Comparison of ENCODE assay signal across 16 cellular contexts in genomic region chr17:34434065-34434464, GRCh38.
DNase-seq lines count a peak whose midpoint lies in the region; ATAC-seq and TF ChIP-seq lines count a peak whose summit lies in the region.
"Had no signal": no experiment of that assay in that cellular context is flagged by ENCODE, and none has a peak within 500 bp of the region (broad histone marks: within the 10 kb centered on the region; RNA-seq: fewer than 3 reads in every experiment).

No MANE protein-coding gene starts in this region.

- no peak overlapping the region for H3K4me3 Mint-ChIP-seq in Calu3 (ENCODE audit: low read depth, unreplicated experiment)
- no peak overlapping the region for H3K4me3 Mint-ChIP-seq in dendritic cell treated with granulocyte-macrophage colony-stimulating factor and Interleukin-4, amounts not matched to agents 40 ng/mL and 50 ng/mL, for 4 days
- H3K4me3 Mint-ChIP-seq: activated naive CD8-positive, alpha-beta T cell; activated T-cell treated with anti-CD3 and anti-CD28 coated beads, Interleukin-2, amount 50 U/mL, for 4 hours had no signal

- H3K4me1 ChIP-seq in mucosa of descending colon (ENCODE audit: low read depth) = no peaks in the 10 kb centered on the region

- H3K27me3 Mint-ChIP-seq in Calu3 (ENCODE audit: unreplicated experiment) = peaks cover 63% of the 10 kb centered on the region
- peaks cover 17% of the 10 kb centered on the region for H3K27me3 Mint-ChIP-seq in dendritic cell treated with granulocyte-macrophage colony-stimulating factor and Interleukin-4, amounts not matched to agents 40 ng/mL and 50 ng/mL, for 4 days

- H3K36me3 ChIP-seq in mucosa of descending colon (ENCODE audit: low read depth) = no peaks in the 10 kb centered on the region
- H3K36me3 ChIP-seq: MG63, WERI-Rb-1 had no signal

- intact Hi-C loops in Calu3 (cut with micrococcal nuclease; ENCODE audit: unreplicated experiment) (no loop called here), mucosa of descending colon (cut with DNase I, micrococcal nuclease) (no loop called here)
- intact Hi-C loops in dendritic cell treated with granulocyte-macrophage colony-stimulating factor and Interleukin-4, amounts not matched to agents 40 ng/mL and 50 ng/mL, for 4 days (cut with micrococcal nuclease) = no loop called here

- H3K4me1 Mint-ChIP-seq in Calu3 (ENCODE audit: low read depth, unreplicated experiment) = peaks cover 14% of the 10 kb centered on the region
- H3K4me1 Mint-ChIP-seq in dendritic cell treated with granulocyte-macrophage colony-stimulating factor and Interleukin-4, amounts not matched to agents 40 ng/mL and 50 ng/mL, for 4 days (ENCODE audit: low read depth) = peaks cover 33% of the 10 kb centered on the region

- H3K36me3 Mint-ChIP-seq in Calu3 (ENCODE audit: insufficient read depth, unreplicated experiment) = no peaks in the 10 kb centered on the region
- H3K36me3 Mint-ChIP-seq in dendritic cell treated with granulocyte-macrophage colony-stimulating factor and Interleukin-4, amounts not matched to agents 40 ng/mL and 50 ng/mL, for 4 days (ENCODE audit: low read depth) = no peaks in the 10 kb centered on the region
- H3K36me3 Mint-ChIP-seq: activated naive CD8-positive, alpha-beta T cell had no signal

- peaks cover 3% of the 10 kb centered on the region for H3K9me3 Mint-ChIP-seq in Calu3 (ENCODE audit: low read depth, unreplicated experiment)
- no peaks in the 10 kb centered on the region for H3K9me3 Mint-ChIP-seq in dendritic cell treated with granulocyte-macrophage colony-stimulating factor and Interleukin-4, amounts not matched to agents 40 ng/mL and 50 ng/mL, for 4 days
- H3K9me3 Mint-ChIP-seq: activated T-cell treated with anti-CD3 and anti-CD28 coated beads, Interleukin-2, amount 50 U/mL, for 4 hours had no signal

- no TSS peak for BruUV-seq in Calu3 (replicated peaks; lab: Mats Ljungman, UMichigan)

- no peak overlapping the region for H3K4me3 ChIP-seq in mucosa of descending colon
- H3K4me3 ChIP-seq: MG63 had no signal

- DNase-seq in Calu3 (peak; percentile 45), MV-4-11 (lab: John Stamatoyannopoulos, UW) (peak; percentile 84), mucosa of descending colon (peak in 1 of 3 donors; percentile 12), 8988T (no peak)
- DNase-seq in stimulated activated CD4-positive, alpha-beta T cell treated with anti-CD3 and anti-CD28 coated beads, Interleukin-12 subunit alpha, Interleukin-12 subunit beta, amount 100 ng/mL, for 4 hours = no peak
- DNase-seq: activated CD4-positive, alpha-beta T cell treated with anti-CD3 and anti-CD28 coated beads, Interleukin-2, amount 50 U/mL, for 48 hours; activated T-cell treated with anti-CD3 and anti-CD28 coated beads, Interleukin-2, amount 50 U/mL, for 4 hours; erythroblast; GOT3; MG63; NCI-H524 treated with DMSO at 0.1 percent for 48 hours; WERI-Rb-1 had no signal

- CTCF ChIA-PET in Calu3 (lab: Charles Lee) = interaction anchor here (0.9 to 1.1 kb wide), 2 partner anchors 12 to 14 kb away, joined by 3 read pairs; no protein-coding TSS in a partner anchor

- TF ChIP-seq CTCF in Calu3 (IDR thresholded peaks at IDR 0.05; ENCODE audit: unreplicated experiment) = no peak
- no peak for TF ChIP-seq CTCF in mucosa of descending colon (IDR thresholded peaks at IDR 0.05)

- H3K9me3 ChIP-seq in mucosa of descending colon = no peaks in the 10 kb centered on the region
- H3K9me3 ChIP-seq: MG63 had no signal

- no peak overlapping the region for H3K27ac Mint-ChIP-seq in Calu3 (ENCODE audit: unreplicated experiment)
- H3K27ac Mint-ChIP-seq in dendritic cell treated with granulocyte-macrophage colony-stimulating factor and Interleukin-4, amounts not matched to agents 40 ng/mL and 50 ng/mL, for 4 days = peak overlapping the region; percentile 14
- H3K27ac Mint-ChIP-seq: activated naive CD8-positive, alpha-beta T cell had no signal

- ATAC-seq in mucosa of descending colon (peak; percentile 32), GM19395 (IDR thresholded peaks at IDR 0.05; ENCODE audit: unreplicated experiment) (no peak)
- ATAC-seq: activated T-cell treated with anti-CD3 and anti-CD28 coated beads, Interleukin-2, amount 50 U/mL, for 4 hours; Panc1 had no signal

Comparison
In these comparisons a context has a peak if more than half of its experiments do, and no peak if none do; other contexts are left out.
1. DNase-seq: peak in Calu3 (single experiment) and MV-4-11 (single experiment); none in 8988T (single experiment) and stimulated activated CD4-positive, alpha-beta T cell treated with anti-CD3 and anti-CD28 coated beads, Interleukin-12 subunit alpha, Interleukin-12 subunit beta, amount 100 ng/mL, for 4 hours (single experiment).